25 cellular contexts compared by ENCODE assay signal in genomic region chr16:78609542-78610253, GRCh38.
DNase-seq lines count a peak whose midpoint lies in the region; ATAC-seq and TF ChIP-seq lines count a peak whose summit lies in the region.
"Had no signal": no experiment of that assay in that cellular context is flagged by ENCODE, and none has a peak within 500 bp of the region (broad histone marks: within the 10 kb centered on the region; RNA-seq: fewer than 3 reads in every experiment).

No MANE protein-coding gene starts in this region.

- H3K27me3 Mint-ChIP-seq in osteocyte (ENCODE audit: unreplicated experiment), result no peaks in the 10 kb centered on the region
- H3K27me3 Mint-ChIP-seq: natural killer cell treated with Interleukin-12 subunit alpha and Interleukin-12 subunit beta and Interleukin-15 and Interleukin-18, amount 100 ng/mL, for 72 hours had no signal

- H3K36me3 ChIP-seq in left ventricle myocardium inferior (no peaks in the 10 kb centered on the region), right atrium auricular region (no peaks in the 10 kb centered on the region), gastroesophageal sphincter (no peaks in the 10 kb centered on the region)
- H3K36me3 ChIP-seq: BE2C, HAP-1, upper lobe of right lung, WERI-Rb-1 had no signal

- H3K9me3 ChIP-seq in left ventricle myocardium inferior (replicated peaks) (no peaks in the 10 kb centered on the region), right atrium auricular region (no peaks in the 10 kb centered on the region), gastroesophageal sphincter (no peaks in the 10 kb centered on the region)
- H3K9me3 ChIP-seq: BE2C, HAP-1, upper lobe of right lung had no signal

- intact Hi-C loops in left ventricle myocardium inferior (cut with micrococcal nuclease), result no loop called here

- peak overlapping the region; percentile 49 for H3K4me3 ChIP-seq in left ventricle myocardium inferior
- H3K4me3 ChIP-seq in right atrium auricular region, result no peak overlapping the region
- H3K4me3 ChIP-seq in gastroesophageal sphincter, result peak overlapping the region in 1 of 2 donors; percentile 1
- H3K4me3 ChIP-seq: HAP-1, upper lobe of right lung had no signal

- ATAC-seq in GM19452 (IDR thresholded peaks at IDR 0.05; ENCODE audit: unreplicated experiment), result no peak
- no peak for ATAC-seq in gastroesophageal sphincter
- ATAC-seq: activated T-cell treated with anti-CD3 and anti-CD28 coated beads, Interleukin-2, amount 50 U/mL, for 4 hours; natural killer cell treated with Interleukin-12 subunit alpha and Interleukin-12 subunit beta and Interleukin-15 and Interleukin-18, amount 100 ng/mL, for 72 hours; upper lobe of right lung had no signal

- H3K4me3 Mint-ChIP-seq in osteocyte (ENCODE audit: unreplicated experiment), result peak overlapping the region; percentile 64
- H3K4me3 Mint-ChIP-seq: activated T-cell treated with anti-CD3 and anti-CD28 coated beads, Interleukin-2, amount 50 U/mL, for 4 hours; natural killer cell treated with Interleukin-12 subunit alpha and Interleukin-12 subunit beta and Interleukin-15 and Interleukin-18, amount 100 ng/mL, for 72 hours; T-helper 1 cell treated with Interleukin-12 subunit alpha and Interleukin-12 subunit beta and Interleukin-4 antibody, amounts not matched to agents 30 μg/mL and 1 μg/mL, for 36 hours had no signal

- peak overlapping the region; percentile 84 for H3K27ac Mint-ChIP-seq in osteocyte (ENCODE audit: unreplicated experiment)
- H3K27ac Mint-ChIP-seq: natural killer cell treated with Interleukin-12 subunit alpha and Interleukin-12 subunit beta and Interleukin-15 and Interleukin-18, amount 100 ng/mL, for 72 hours; T-helper 1 cell treated with Interleukin-12 subunit alpha and Interleukin-12 subunit beta and Interleukin-4 antibody, amounts not matched to agents 30 μg/mL and 1 μg/mL, for 36 hours had no signal

- DNase-seq in left ventricle myocardium inferior (no peak), right atrium auricular region (ENCODE audit: low spot score) (no peak), left kidney (ENCODE audit: low read depth, low spot score) (peak; percentile 29), osteocyte (ENCODE audit: extremely low spot score, unreplicated experiment) (no peak), SIG-M5 treated with dmso at 0.1 percent for 504 hours (lab: John Stamatoyannopoulos, UW; ENCODE audit: unreplicated experiment) (no peak)
- no peak for DNase-seq in activated CD4-positive, CD25-positive, alpha-beta regulatory T cell (lab: John Stamatoyannopoulos, UW)
- DNase-seq: activated naive CD4-positive, alpha-beta T cell treated with anti-CD3 and anti-CD28 coated beads, Interleukin-2, amount 50 U/mL, for 16 hours; activated T-cell treated with anti-CD3 and anti-CD28 coated beads, Interleukin-2, amount 50 U/mL, for 4 hours; BE2C; effector memory CD4-positive, alpha-beta T cell; GDM1; MM.1S; NCI-H146; NCI-H2227 treated with DMSO at 0.1 percent for 48 hours; NCI-H774; OCI-M1; SHP77 treated with DMSO at 0.1 percent for 48 hours; stimulated activated naive CD4-positive, alpha-beta T cell; upper lobe of right lung; WERI-Rb-1 had no signal

- H3K27me3 ChIP-seq in left ventricle myocardium inferior (ENCODE audit: low read depth) (no peaks in the 10 kb centered on the region), right atrium auricular region (no peaks in the 10 kb centered on the region), gastroesophageal sphincter (no peaks in the 10 kb centered on the region)
- H3K27me3 ChIP-seq: BE2C, upper lobe of right lung had no signal

- no peak for TF ChIP-seq EP300 in gastroesophageal sphincter (IDR thresholded peaks at IDR 0.05)

- TF ChIP-seq CTCF in left ventricle myocardium inferior (IDR thresholded peaks at IDR 0.05; ENCODE audit: borderline replicate concordance), result no peak
- no peak for TF ChIP-seq CTCF in right atrium auricular region (IDR thresholded peaks at IDR 0.05)
- no peak for TF ChIP-seq CTCF in osteocyte (IDR thresholded peaks at IDR 0.05)
- no peak for TF ChIP-seq CTCF in gastroesophageal sphincter (IDR thresholded peaks at IDR 0.05)

- 56 to 66% methylated on average over 6 to 12 of the region's 12 CpGs for WGBS in gastroesophageal sphincter (ENCODE audit: low coverage in 1 of 2), 2 donors

- peaks cover 6% of the 10 kb centered on the region for H3K9me3 Mint-ChIP-seq in osteocyte (ENCODE audit: unreplicated experiment)
- H3K9me3 Mint-ChIP-seq: activated T-cell treated with anti-CD3 and anti-CD28 coated beads, Interleukin-2, amount 50 U/mL, for 4 hours; natural killer cell treated with Interleukin-12 subunit alpha and Interleukin-12 subunit beta and Interleukin-15 and Interleukin-18, amount 100 ng/mL, for 72 hours; T-helper 1 cell treated with Interleukin-12 subunit alpha and Interleukin-12 subunit beta and Interleukin-4 antibody, amounts not matched to agents 30 μg/mL and 1 μg/mL, for 36 hours had no signal

- peak overlapping the region; percentile 48 for H3K27ac ChIP-seq in left ventricle myocardium inferior (replicated peaks)
- H3K27ac ChIP-seq in right atrium auricular region, result no peak overlapping the region
- H3K27ac ChIP-seq in gastroesophageal sphincter, result no peak overlapping the region
- H3K27ac ChIP-seq: upper lobe of right lung, WERI-Rb-1 had no signal

- TF ChIP-seq POLR2A in gastroesophageal sphincter (IDR thresholded peaks at IDR 0.05), result no peak

- H3K4me1 Mint-ChIP-seq in osteocyte (ENCODE audit: unreplicated experiment), result peaks cover 40% of the 10 kb centered on the region

- H3K4me1 ChIP-seq in left ventricle myocardium inferior, result peaks cover 36% of the 10 kb centered on the region
- H3K4me1 ChIP-seq in right atrium auricular region, result peaks cover 0 to 8% of the 10 kb centered on the region in 2 donors
- peaks cover 0 to 40% (median 8%) of the 10 kb centered on the region in 3 donors for H3K4me1 ChIP-seq in gastroesophageal sphincter
- H3K4me1 ChIP-seq: BE2C, HAP-1, upper lobe of right lung had no signal

- peaks cover 4% of the 10 kb centered on the region for H3K36me3 Mint-ChIP-seq in osteocyte (ENCODE audit: unreplicated experiment)
- H3K36me3 Mint-ChIP-seq: natural killer cell treated with Interleukin-12 subunit alpha and Interleukin-12 subunit beta and Interleukin-15 and Interleukin-18, amount 100 ng/mL, for 72 hours had no signal
